11 cellular contexts compared by ENCODE assay signal in genomic region chr1:154729031-154729442, GRCh38.
DNase-seq lines count a peak whose midpoint lies in the region; ATAC-seq and TF ChIP-seq lines count a peak whose summit lies in the region.
"Had no signal": no experiment of that assay in that cellular context is flagged by ENCODE, and none has a peak within 500 bp of the region (broad histone marks: within the 10 kb centered on the region; RNA-seq: fewer than 3 reads in every experiment).

No MANE protein-coding gene starts in this region.

- TF ChIP-seq RAD21 in SK-N-SH (IDR thresholded peaks at IDR 0.05; ENCODE audit: low read length), result no peak

- intact Hi-C loops in sciatic nerve (cut with DNase I), result no loop called here

- no peaks in the 10 kb centered on the region for H3F3A ChIP-seq in SK-N-SH (replicated peaks; ENCODE audit: insufficient read depth)

- no peak overlapping the region for H3K4me2 ChIP-seq in SK-N-SH

- CTCF ChIA-PET in SK-N-SH (lab: Yijun Ruan, JAX), result interaction anchor here (0.9 to 1.7 kb wide), 7 partner anchors 9 to 149 kb away, joined by 3 to 5 read pairs (median 4); no protein-coding TSS in a partner anchor

- H3K9me3 ChIP-seq in SK-N-SH, result no peaks in the 10 kb centered on the region

- H3K79me2 ChIP-seq in SK-N-SH (ENCODE audit: insufficient read depth), result no peaks in the 10 kb centered on the region

- no peak for ATAC-seq in SK-N-SH treated with all-trans-retinoic acid at 6 μM for 48 hours
- peak; percentile 22 for ATAC-seq in sciatic nerve
- ATAC-seq in GM21390 (IDR thresholded peaks at IDR 0.05; ENCODE audit: unreplicated experiment), result no peak
- ATAC-seq in GM18909 (IDR thresholded peaks at IDR 0.05; ENCODE audit: poor library complexity, unreplicated experiment), result no peak
- ATAC-seq: GM12878 had no signal

- no peaks in the 10 kb centered on the region for H3K9me3 Mint-ChIP-seq in progenitor cell of endocrine pancreas (ENCODE audit: low read depth)

- TF ChIP-seq CTCF in SK-N-SH (IDR thresholded peaks at IDR 0.05), result no peak
- no peak for TF ChIP-seq CTCF in fibroblast of mammary gland (conservative IDR thresholded peaks at IDR 0.05; ENCODE audit: control insufficient read depth, insufficient read depth, low read depth, low read length)
- no peak for TF ChIP-seq CTCF in progenitor cell of endocrine pancreas (IDR thresholded peaks at IDR 0.05; ENCODE audit: unreplicated experiment)

- H4K20me1 ChIP-seq in SK-N-SH (ENCODE audit: insufficient read depth), result no peaks in the 10 kb centered on the region

- H3K4me1 ChIP-seq in SK-N-SH (ENCODE audit: control insufficient read depth in 1 of 2, insufficient read depth in 2 of 2, low read depth in 1 of 2, low read length in 1 of 2), result peaks cover 10 to 24% of the 10 kb centered on the region in 2 experiments; a peak in 2 of 4 replicates

- no peak overlapping the region for H3K4me3 Mint-ChIP-seq in progenitor cell of endocrine pancreas (ENCODE audit: low read depth)

- no peaks in the 10 kb centered on the region for H3K36me3 Mint-ChIP-seq in progenitor cell of endocrine pancreas (ENCODE audit: insufficient read depth)

- no peak overlapping the region for H3K27ac ChIP-seq in SK-N-SH (ENCODE audit: low read depth in 2 of 2, low read length in 1 of 2)

- no peaks in the 10 kb centered on the region for H3K9me2 ChIP-seq in SK-N-SH

- WGBS in SK-N-SH (ENCODE audit: low lambda C conversion rate), result 52% methylated on average over 6 of the region's 6 CpGs

- POLR2A ChIA-PET in SK-N-SH (lab: Yijun Ruan, JAX), result no interaction called here

- TF ChIP-seq EP300 in SK-N-SH (IDR thresholded peaks at IDR 0.05; ENCODE audit: borderline replicate concordance in 1 of 2, low read depth in 1 of 2, low read length in 1 of 2), result no peak

- no peak overlapping the region for H3K9ac ChIP-seq in SK-N-SH

- H3K36me3 ChIP-seq in SK-N-SH (replicated peaks in 1 of 2; ENCODE audit: control insufficient read depth in 1 of 2, insufficient read depth in 2 of 2, low read length in 1 of 2), result no peaks in the 10 kb centered on the region

- H2AFZ ChIP-seq in SK-N-SH (ENCODE audit: low read depth), result no peak overlapping the region

- no peak overlapping the region for H3K4me3 ChIP-seq in SK-N-SH (ENCODE audit: low read depth in 2 of 2, low read length in 1 of 2)
- no peak overlapping the region for H3K4me3 ChIP-seq in fibroblast of mammary gland (ENCODE audit: control insufficient read depth, low read depth, low read length)
- H3K4me3 ChIP-seq: GM12878 had no signal

- H3K27me3 Mint-ChIP-seq in progenitor cell of endocrine pancreas, result peaks cover 60% of the 10 kb centered on the region

- H3K27ac Mint-ChIP-seq in progenitor cell of endocrine pancreas, result no peak overlapping the region

- H3K27me3 ChIP-seq in SK-N-SH (ENCODE audit: insufficient read depth), result no peaks in the 10 kb centered on the region

- H3K4me1 Mint-ChIP-seq in progenitor cell of endocrine pancreas (ENCODE audit: low read depth), result peaks cover 11% of the 10 kb centered on the region

- DNase-seq in SK-N-SH (no peak), RPMI7951 (ENCODE audit: low read depth) (peak; percentile 58), fibroblast of mammary gland (ENCODE audit: low read depth) (peak; percentile 73), sciatic nerve (ENCODE audit: low spot score) (no peak), progenitor cell of endocrine pancreas (ENCODE audit: low spot score, unreplicated experiment) (no peak)
- DNase-seq: activated T-cell treated with anti-CD3 and anti-CD28 coated beads for 4 hours, kidney had no signal

TF ChIP-seq in SK-N-SH, 30 proteins besides CTCF, POLR2A, EP300 and RAD21:
- TF ChIP-seq, protein P1, sequence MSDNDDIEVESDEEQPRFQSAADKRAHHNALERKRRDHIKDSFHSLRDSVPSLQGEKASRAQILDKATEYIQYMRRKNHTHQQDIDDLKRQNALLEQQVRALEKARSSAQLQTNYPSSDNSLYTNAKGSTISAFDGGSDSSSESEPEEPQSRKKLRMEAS (IDR thresholded peaks at IDR 0.05; ENCODE audit: low read depth), result no peak
- TF ChIP-seq, protein P2, sequence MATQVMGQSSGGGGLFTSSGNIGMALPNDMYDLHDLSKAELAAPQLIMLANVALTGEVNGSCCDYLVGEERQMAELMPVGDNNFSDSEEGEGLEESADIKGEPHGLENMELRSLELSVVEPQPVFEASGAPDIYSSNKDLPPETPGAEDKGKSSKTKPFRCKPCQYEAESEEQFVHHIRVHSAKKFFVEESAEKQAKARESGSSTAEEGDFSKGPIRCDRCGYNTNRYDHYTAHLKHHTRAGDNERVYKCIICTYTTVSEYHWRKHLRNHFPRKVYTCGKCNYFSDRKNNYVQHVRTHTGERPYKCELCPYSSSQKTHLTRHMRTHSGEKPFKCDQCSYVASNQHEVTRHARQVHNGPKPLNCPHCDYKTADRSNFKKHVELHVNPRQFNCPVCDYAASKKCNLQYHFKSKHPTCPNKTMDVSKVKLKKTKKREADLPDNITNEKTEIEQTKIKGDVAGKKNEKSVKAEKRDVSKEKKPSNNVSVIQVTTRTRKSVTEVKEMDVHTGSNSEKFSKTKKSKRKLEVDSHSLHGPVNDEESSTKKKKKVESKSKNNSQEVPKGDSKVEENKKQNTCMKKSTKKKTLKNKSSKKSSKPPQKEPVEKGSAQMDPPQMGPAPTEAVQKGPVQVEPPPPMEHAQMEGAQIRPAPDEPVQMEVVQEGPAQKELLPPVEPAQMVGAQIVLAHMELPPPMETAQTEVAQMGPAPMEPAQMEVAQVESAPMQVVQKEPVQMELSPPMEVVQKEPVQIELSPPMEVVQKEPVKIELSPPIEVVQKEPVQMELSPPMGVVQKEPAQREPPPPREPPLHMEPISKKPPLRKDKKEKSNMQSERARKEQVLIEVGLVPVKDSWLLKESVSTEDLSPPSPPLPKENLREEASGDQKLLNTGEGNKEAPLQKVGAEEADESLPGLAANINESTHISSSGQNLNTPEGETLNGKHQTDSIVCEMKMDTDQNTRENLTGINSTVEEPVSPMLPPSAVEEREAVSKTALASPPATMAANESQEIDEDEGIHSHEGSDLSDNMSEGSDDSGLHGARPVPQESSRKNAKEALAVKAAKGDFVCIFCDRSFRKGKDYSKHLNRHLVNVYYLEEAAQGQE (IDR thresholded peaks at IDR 0.05; ENCODE audit: low read depth, low read length), result peak; percentile 50; the same call in 1 of the 2 replicates

TF ChIP-seq in SK-N-SH treated with all-trans-retinoic acid at 6 μM for 48 hours, 23 proteins besides CTCF, POLR2A, EP300 and RAD21:
- TF ChIP-seq PPARA (CRISPR knock-in tag; IDR thresholded peaks at IDR 0.05; ENCODE audit: borderline replicate concordance) (no peak), TOX (CRISPR knock-in tag; IDR thresholded peaks at IDR 0.05; ENCODE audit: borderline replicate concordance) (no peak), ESRRG (CRISPR knock-in tag; IDR thresholded peaks at IDR 0.05) (no peak), ZFP3 (CRISPR knock-in tag; IDR thresholded peaks at IDR 0.05) (no peak)
- TF ChIP-seq, protein P3, sequence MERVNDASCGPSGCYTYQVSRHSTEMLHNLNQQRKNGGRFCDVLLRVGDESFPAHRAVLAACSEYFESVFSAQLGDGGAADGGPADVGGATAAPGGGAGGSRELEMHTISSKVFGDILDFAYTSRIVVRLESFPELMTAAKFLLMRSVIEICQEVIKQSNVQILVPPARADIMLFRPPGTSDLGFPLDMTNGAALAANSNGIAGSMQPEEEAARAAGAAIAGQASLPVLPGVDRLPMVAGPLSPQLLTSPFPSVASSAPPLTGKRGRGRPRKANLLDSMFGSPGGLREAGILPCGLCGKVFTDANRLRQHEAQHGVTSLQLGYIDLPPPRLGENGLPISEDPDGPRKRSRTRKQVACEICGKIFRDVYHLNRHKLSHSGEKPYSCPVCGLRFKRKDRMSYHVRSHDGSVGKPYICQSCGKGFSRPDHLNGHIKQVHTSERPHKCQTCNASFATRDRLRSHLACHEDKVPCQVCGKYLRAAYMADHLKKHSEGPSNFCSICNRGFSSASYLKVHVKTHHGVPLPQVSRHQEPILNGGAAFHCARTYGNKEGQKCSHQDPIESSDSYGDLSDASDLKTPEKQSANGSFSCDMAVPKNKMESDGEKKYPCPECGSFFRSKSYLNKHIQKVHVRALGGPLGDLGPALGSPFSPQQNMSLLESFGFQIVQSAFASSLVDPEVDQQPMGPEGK (CRISPR knock-in tag; IDR thresholded peaks at IDR 0.05; ENCODE audit: borderline replicate concordance), result no peak
- TF ChIP-seq, protein P4, sequence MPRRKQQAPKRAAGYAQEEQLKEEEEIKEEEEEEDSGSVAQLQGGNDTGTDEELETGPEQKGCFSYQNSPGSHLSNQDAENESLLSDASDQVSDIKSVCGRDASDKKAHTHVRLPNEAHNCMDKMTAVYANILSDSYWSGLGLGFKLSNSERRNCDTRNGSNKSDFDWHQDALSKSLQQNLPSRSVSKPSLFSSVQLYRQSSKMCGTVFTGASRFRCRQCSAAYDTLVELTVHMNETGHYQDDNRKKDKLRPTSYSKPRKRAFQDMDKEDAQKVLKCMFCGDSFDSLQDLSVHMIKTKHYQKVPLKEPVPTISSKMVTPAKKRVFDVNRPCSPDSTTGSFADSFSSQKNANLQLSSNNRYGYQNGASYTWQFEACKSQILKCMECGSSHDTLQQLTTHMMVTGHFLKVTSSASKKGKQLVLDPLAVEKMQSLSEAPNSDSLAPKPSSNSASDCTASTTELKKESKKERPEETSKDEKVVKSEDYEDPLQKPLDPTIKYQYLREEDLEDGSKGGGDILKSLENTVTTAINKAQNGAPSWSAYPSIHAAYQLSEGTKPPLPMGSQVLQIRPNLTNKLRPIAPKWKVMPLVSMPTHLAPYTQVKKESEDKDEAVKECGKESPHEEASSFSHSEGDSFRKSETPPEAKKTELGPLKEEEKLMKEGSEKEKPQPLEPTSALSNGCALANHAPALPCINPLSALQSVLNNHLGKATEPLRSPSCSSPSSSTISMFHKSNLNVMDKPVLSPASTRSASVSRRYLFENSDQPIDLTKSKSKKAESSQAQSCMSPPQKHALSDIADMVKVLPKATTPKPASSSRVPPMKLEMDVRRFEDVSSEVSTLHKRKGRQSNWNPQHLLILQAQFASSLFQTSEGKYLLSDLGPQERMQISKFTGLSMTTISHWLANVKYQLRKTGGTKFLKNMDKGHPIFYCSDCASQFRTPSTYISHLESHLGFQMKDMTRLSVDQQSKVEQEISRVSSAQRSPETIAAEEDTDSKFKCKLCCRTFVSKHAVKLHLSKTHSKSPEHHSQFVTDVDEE (CRISPR knock-in tag; IDR thresholded peaks at IDR 0.05), result no peak

Comparison
In these comparisons a context has a peak if more than half of its experiments do, and no peak if none do; other contexts are left out.
1. DNase-seq: peak in RPMI7951 (single experiment) and fibroblast of mammary gland (single experiment); none in SK-N-SH (single experiment), sciatic nerve (single experiment) and progenitor cell of endocrine pancreas (single experiment).